8 cellular contexts compared by ENCODE assay signal in genomic region chr5:179858586-179859427, GRCh38. TPM values are rescaled to one million over a fixed set of nuclear protein-coding genes. Genes with fewer than 3 reads are reported as not detected.
DNase-seq lines count a peak whose midpoint lies in the region; ATAC-seq, FAIRE-seq and TF ChIP-seq lines count a peak whose summit lies in the region.

TSS of gene MRNIP (minus strand) at chr5:179858817. CDS start at chr5:179858796, 21 bp downstream.

- H3K4me3 ChIP-seq in psoas muscle, result peak within 1 kb of the TSS; percentile 82

- in situ Hi-C loops in GM13976 (cut with MboI; ENCODE audit: low sequenced_read_pairs, unreplicated experiment), result no loop called here

- peaks cover 3% of the 10 kb centered on the region for H3K36me3 Mint-ChIP-seq in T-helper 17 cell (ENCODE audit: low read depth)

- H3K27me3 ChIP-seq in psoas muscle (ENCODE audit: insufficient read depth in 3 of 3, low read length in 2 of 3), result no peaks in the 10 kb centered on the region

- H3K36me3 ChIP-seq in psoas muscle (ENCODE audit: insufficient read depth in 1 of 2, low read depth in 1 of 2), result peaks cover 12 to 32% of the 10 kb centered on the region in 2 donors

- H3K4me1 ChIP-seq in psoas muscle, result peaks cover 19% of the 10 kb centered on the region

- H3K4me1 Mint-ChIP-seq in T-helper 17 cell, result peaks cover 10% of the 10 kb centered on the region

- H3K4me3 Mint-ChIP-seq in T-helper 17 cell, result peak within 1 kb of the TSS; percentile 96

- intact Hi-C loops in left ventricle myocardium superior (cut with micrococcal nuclease) (no loop called here), psoas muscle (cut with DNase I) (loop anchor here (2.0 to 5.0 kb wide), 2 partner anchors 56 to 57 kb away; no protein-coding TSS in a partner anchor)

- 0 to 1% (median 0%) methylated on average over 74 to 90 of the region's 90 CpGs for WGBS in psoas muscle, 3 donors

- peak; percentile 27 for FAIRE-seq in urothelium cell line (lab: Jason Lieb, UNC)

- no peaks in the 10 kb centered on the region for H3K27me3 Mint-ChIP-seq in T-helper 17 cell

- peak; percentile 10 for TF ChIP-seq CTCF in GM13976 (IDR thresholded peaks at IDR 0.05; ENCODE audit: borderline replicate concordance, control extremely low read depth, extremely low read depth, insufficient read depth, missing control alignments)
- TF ChIP-seq CTCF in psoas muscle (IDR thresholded peaks at IDR 0.05), result no peak

- H3K27ac ChIP-seq in angular gyrus (ENCODE audit: low read depth, low read length) (peak within 1 kb of the TSS; percentile 87), psoas muscle (peak within 1 kb of the TSS; percentile 88)

- ATAC-seq in HG02840 (IDR thresholded peaks at IDR 0.05; ENCODE audit: low FRiP score, unreplicated experiment) (peak; percentile 93), T-helper 17 cell (peak; percentile 97), left ventricle myocardium superior (peak; percentile 99), psoas muscle (peak; percentile 97 to 98 (median 98))

- DNase-seq in GM13976 (ENCODE audit: low spot score) (peak; percentile 96), NCI-H146 treated with DMSO at 0.1 percent for 48 hours (lab: John Stamatoyannopoulos, UW; ENCODE audit: unreplicated experiment) (peak; percentile 89), T-helper 17 cell (peak; percentile 78 to 80 (median 79)), left ventricle myocardium superior (peak; percentile 99), psoas muscle (peak; percentile 98 to 99), urothelium cell line (ENCODE audit: low spot score) (peak; percentile 94)

- H3K27ac Mint-ChIP-seq in T-helper 17 cell, result peak within 1 kb of the TSS; percentile 86

- H3K9me3 ChIP-seq in T-helper 17 cell (ENCODE audit: control insufficient read depth, low read length, poor library complexity, severe bottlenecking) (no peaks in the 10 kb centered on the region), psoas muscle (no peaks in the 10 kb centered on the region)

RNA-seq across cellular contexts. Expression of gene MRNIP, which starts in this region (rescaled TPM):
- total RNA-seq in T-helper 17 cell (10 to 100 TPM; 32.5 to 36.8 TPM), left ventricle myocardium superior (14.8 TPM), psoas muscle (1 to 10 TPM; 2.1 to 7.9 (median 5.1) TPM)
- 10 to 100 TPM; 20.4 to 30.4 (median 25.0) TPM for polyA plus RNA-seq in psoas muscle

Comparison
In these comparisons a context has a peak if more than half of its experiments do, and no peak if none do; other contexts are left out.
1. Peak in every context shown above with its lines: DNase-seq, ATAC-seq, H3K4me3 ChIP-seq and H3K27ac ChIP-seq.